8 cellular contexts compared by ENCODE assay signal in the genomic region with DNA sequence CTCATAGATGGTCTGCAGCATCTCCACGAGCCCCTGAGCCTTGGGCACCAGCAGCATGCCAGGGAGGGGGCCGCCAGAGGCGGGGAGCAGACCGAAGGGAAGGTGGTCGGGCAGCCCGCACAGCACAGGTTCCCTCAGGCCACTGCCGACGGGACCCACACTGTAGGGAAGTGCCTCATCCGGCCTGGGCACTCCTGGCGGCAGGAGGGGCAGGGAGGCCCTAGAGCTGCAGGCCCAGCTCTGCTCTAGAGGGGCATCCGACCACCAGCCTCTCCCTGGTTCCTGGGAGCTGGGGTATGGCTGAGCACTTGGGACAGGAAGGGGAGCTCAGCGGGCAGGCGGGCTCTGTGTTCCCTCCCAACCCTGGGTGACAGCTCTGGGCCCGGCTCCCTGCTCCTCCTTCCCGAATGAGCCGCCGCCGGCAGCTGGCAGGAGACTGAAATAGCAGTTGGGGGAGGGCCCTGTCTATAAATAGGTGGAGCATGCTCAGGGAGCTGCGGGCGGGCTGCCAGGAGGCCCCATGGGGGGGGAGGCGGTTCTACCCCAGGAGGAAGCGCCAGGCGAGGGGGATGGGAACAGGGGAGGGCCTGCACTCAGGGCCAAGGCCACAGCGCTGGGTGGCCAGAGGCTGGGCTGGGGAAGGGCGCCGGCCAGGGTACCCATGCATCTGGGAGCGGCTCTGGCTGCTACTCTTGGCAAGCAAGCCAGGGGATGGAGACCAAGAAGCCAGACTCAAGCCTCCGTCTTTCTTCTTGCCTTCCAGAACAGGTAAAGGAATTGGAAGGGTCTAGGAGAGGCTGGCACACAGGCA.
DNase-seq lines count a peak whose midpoint lies in the region; ATAC-seq and TF ChIP-seq lines count a peak whose summit lies in the region.

No MANE protein-coding gene starts in this region.

- TF ChIP-seq CTCF in astrocyte of the cerebellum (IDR thresholded peaks at IDR 0.05; ENCODE audit: low read depth, low read length, missing control alignments), result no peak
- no peak for TF ChIP-seq CTCF in retinal pigment epithelial cell (conservative IDR thresholded peaks at IDR 0.05; ENCODE audit: low read depth, low read length)

- DNase-seq in C1 segment of cervical spinal cord (lab: John Stamatoyannopoulos, UW) (peak; percentile 71 to 99 (median 96)), NCI-H1105 (lab: John Stamatoyannopoulos, UW) (peak; percentile 90), SKM-1 (lab: John Stamatoyannopoulos, UW; ENCODE audit: unreplicated experiment) (peak; percentile 90), astrocyte of the cerebellum (ENCODE audit: low read depth) (peak; percentile 55), hepatic stellate cell (ENCODE audit: low spot score) (peak; percentile 95), retinal pigment epithelial cell (ENCODE audit: low read depth) (peak; percentile 48)

- H3K4me3 ChIP-seq in astrocyte of the cerebellum (ENCODE audit: low read depth, low read length) (peak overlapping the region; percentile 28), retinal pigment epithelial cell (ENCODE audit: low read length) (peak overlapping the region; percentile 32)

- in situ Hi-C loops in astrocyte of the cerebellum (cut with HindIII; ENCODE audit: low sequenced_read_pairs), result no loop called here

- peak; percentile 72 for ATAC-seq in GM21529 (IDR thresholded peaks at IDR 0.05; ENCODE audit: unreplicated experiment)
- ATAC-seq in GM19023 (IDR thresholded peaks at IDR 0.05; ENCODE audit: unreplicated experiment), result no peak
